ENCODE assay signal across 8 cellular contexts in genomic region chr9:125240649-125240999, GRCh38. TPM values are rescaled to one million over a fixed set of nuclear protein-coding genes. Genes with fewer than 3 reads are reported as not detected.
DNase-seq lines count a peak whose midpoint lies in the region; ATAC-seq and TF ChIP-seq lines count a peak whose summit lies in the region.

No MANE protein-coding gene starts in this region.

- H3K9ac ChIP-seq in SK-N-SH: peak overlapping the region; percentile 98

- ATAC-seq in HG02763 (IDR thresholded peaks at IDR 0.05; ENCODE audit: unreplicated experiment) (peak; percentile 18), HG03469 (IDR thresholded peaks at IDR 0.05; ENCODE audit: unreplicated experiment) (no peak)

- TF ChIP-seq RAD21 in SK-N-SH (IDR thresholded peaks at IDR 0.05; ENCODE audit: low read length): no peak

- WGBS in SK-N-SH (ENCODE audit: low lambda C conversion rate): under 1% methylated on average over 13 of the region's 33 CpGs

- peak overlapping the region; percentile 92 for H3K4me2 ChIP-seq in SK-N-SH

- intact Hi-C loops in dorsolateral prefrontal cortex (cut with DNase I): loop anchor here (2.0 to 5.0 kb wide), 4 partner anchors 38 to 298 kb away; partner anchors contain the start of genes RABEPK (in 2 of the 2), GOLGA1 (in 1 of the 2), PPP6C (in 1 of the 2) and SCAI (in 1 of the 2)

- peaks cover 65% of the 10 kb centered on the region for H3K79me2 ChIP-seq in SK-N-SH (ENCODE audit: insufficient read depth)

- no peaks in the 10 kb centered on the region for H3K9me2 ChIP-seq in SK-N-SH

- no peak overlapping the region for H2AFZ ChIP-seq in SK-N-SH (ENCODE audit: low read depth)

- H3K27me3 ChIP-seq in SK-N-SH (ENCODE audit: insufficient read depth): no peaks in the 10 kb centered on the region
- H3K27me3 ChIP-seq in dorsolateral prefrontal cortex: no peaks in the 10 kb centered on the region
- H3K27me3 ChIP-seq in mononuclear cell (ENCODE audit: insufficient read depth, low read length): no peaks in the 10 kb centered on the region

- POLR2A ChIA-PET in SK-N-SH (lab: Yijun Ruan, JAX): interaction anchor here (0.6 to 2.7 kb wide), 17 partner anchors 9 to 519 kb away, joined by 3 to 35 read pairs (median 5); partner anchors contain the start of genes GAPVD1 and RABEPK

- H3K9me3 ChIP-seq in SK-N-SH (no peaks in the 10 kb centered on the region), mononuclear cell (ENCODE audit: low read depth, low read length) (no peaks in the 10 kb centered on the region)

- H3K4me3 ChIP-seq in SK-N-SH (ENCODE audit: low read depth in 2 of 2, low read length in 1 of 2): peak overlapping the region; percentile 83 to 100
- peak overlapping the region; percentile 68 to 100 (median 98) for H3K4me3 ChIP-seq in dorsolateral prefrontal cortex
- H3K4me3 ChIP-seq in mononuclear cell (ENCODE audit: low read length): peak overlapping the region; percentile 89

- peaks cover 49% of the 10 kb centered on the region for H3F3A ChIP-seq in SK-N-SH (replicated peaks; ENCODE audit: insufficient read depth)

- TF ChIP-seq EP300 in SK-N-SH (IDR thresholded peaks at IDR 0.05; ENCODE audit: borderline replicate concordance in 1 of 2, low read depth in 1 of 2, low read length in 1 of 2): no peak

- DNase-seq in NCI-H345 (lab: John Stamatoyannopoulos, UW) (peak; percentile 38), NCI-H345 treated with DMSO at 0.1 percent for 48 hours (lab: John Stamatoyannopoulos, UW; ENCODE audit: unreplicated experiment) (no peak), SK-N-SH (no peak), dorsolateral prefrontal cortex (peak in 3 of 10 donors; percentile 12 to 55 (median 35))

- peaks cover 39 to 48% of the 10 kb centered on the region in 2 experiments for H3K36me3 ChIP-seq in SK-N-SH (replicated peaks in 1 of 2; ENCODE audit: control insufficient read depth in 1 of 2, insufficient read depth in 2 of 2, low read length in 1 of 2)

- CTCF ChIA-PET in SK-N-SH (lab: Yijun Ruan, JAX): interaction anchor here (0.7 kb wide), 2 partner anchors 42 to 311 kb away, joined by 3 read pairs; no protein-coding TSS in a partner anchor

- peaks cover 20 to 36% of the 10 kb centered on the region in 2 experiments for H3K4me1 ChIP-seq in SK-N-SH (ENCODE audit: control insufficient read depth in 1 of 2, insufficient read depth in 2 of 2, low read depth in 1 of 2, low read length in 1 of 2)
- peaks cover 59% of the 10 kb centered on the region for H3K4me1 ChIP-seq in mononuclear cell (ENCODE audit: insufficient read depth, low read length)

- peaks cover 53% of the 10 kb centered on the region for H4K20me1 ChIP-seq in SK-N-SH (ENCODE audit: insufficient read depth)

- TF ChIP-seq CTCF in SK-N-SH (IDR thresholded peaks at IDR 0.05): no peak
- TF ChIP-seq CTCF in dorsolateral prefrontal cortex (IDR thresholded peaks at IDR 0.05 in 54 of 56, conservative IDR thresholded peaks at IDR 0.05 in 2 of 56; ENCODE audit: low read depth in 1 of 56, partially characterized antibody in 56 of 56): no peak

- H3K27ac ChIP-seq in SK-N-SH (ENCODE audit: low read depth in 2 of 2, low read length in 1 of 2) (peak overlapping the region; percentile 84 to 93), dorsolateral prefrontal cortex (peak overlapping the region in 58 of 59 donors; percentile 25 to 98 (median 86)), temporal lobe (ENCODE audit: low read depth, low read length) (peak overlapping the region; percentile 86)

TF ChIP-seq in SK-N-SH, 30 proteins besides CTCF, POLR2A, EP300 and RAD21 (continues in another document):
- TF ChIP-seq TEAD4 (IDR thresholded peaks at IDR 0.05; ENCODE audit: borderline replicate concordance, insufficient read depth): no peak
- TF ChIP-seq GABPA (IDR thresholded peaks at IDR 0.05; ENCODE audit: low read depth): no peak
- no peak for TF ChIP-seq YY1 (IDR thresholded peaks at IDR 0.05; ENCODE audit: low read depth)
- no peak for TF ChIP-seq NRF1 (IDR thresholded peaks at IDR 0.05; ENCODE audit: low read depth, low read length)
- no peak for TF ChIP-seq FOSL2 (IDR thresholded peaks at IDR 0.05; ENCODE audit: borderline replicate concordance, low read depth)
- TF ChIP-seq MXI1 (IDR thresholded peaks at IDR 0.05; ENCODE audit: low read depth, low read length): peak; percentile 91
- no peak; the same call in 1 of the 2 replicates for TF ChIP-seq POLR2AphosphoS5 (IDR thresholded peaks at IDR 0.05; ENCODE audit: low read depth, low read length)
- no peak for TF ChIP-seq NFIC (IDR thresholded peaks at IDR 0.05; ENCODE audit: borderline replicate concordance)
- no peak for TF ChIP-seq TAF1 (IDR thresholded peaks at IDR 0.05; ENCODE audit: borderline replicate concordance, low read depth, low read length)
- no peak for TF ChIP-seq FOXM1 (IDR thresholded peaks at IDR 0.05; ENCODE audit: low read depth)
- peak; percentile 50 for TF ChIP-seq MAX (IDR thresholded peaks at IDR 0.05; ENCODE audit: low read depth)
- TF ChIP-seq RXRA (IDR thresholded peaks at IDR 0.05; ENCODE audit: borderline replicate concordance, low read depth): no peak
- TF ChIP-seq REST (IDR thresholded peaks at IDR 0.05; ENCODE audit: low read depth, low read length): no peak
- no peak for TF ChIP-seq TCF12 (IDR thresholded peaks at IDR 0.05)
- TF ChIP-seq GATA2 (CRISPR knock-in tag; IDR thresholded peaks at IDR 0.05): no peak
- TF ChIP-seq EZH2phosphoT487 (IDR thresholded peaks at IDR 0.05; ENCODE audit: borderline replicate concordance, low read depth): no peak
- TF ChIP-seq MEF2A (IDR thresholded peaks at IDR 0.05; ENCODE audit: borderline replicate concordance, low read depth): no peak
- TF ChIP-seq CHD2 (IDR thresholded peaks at IDR 0.05; ENCODE audit: low read length, partially characterized antibody): no peak
- TF ChIP-seq SIN3A (IDR thresholded peaks at IDR 0.05; ENCODE audit: borderline replicate concordance, low read depth, low read length): peak; percentile 82; the same call in 1 of the 2 replicates
- TF ChIP-seq PBX3 (IDR thresholded peaks at IDR 0.05): no peak

RNA-seq across cellular contexts. Expression of gene HSPA5, which starts 0.5 kb away (rescaled TPM):
- 226 and 239 TPM in 2 replicates for polyA plus RNA-seq in SK-N-SH (2012; rRNA removed)
- polyA plus RNA-seq in SK-N-SH (2012; cell fraction: cytosol; rRNA removed): 226 and 239 TPM in 2 replicates
- polyA plus RNA-seq in SK-N-SH (2012; cell fraction: nucleus; rRNA removed): 109 and 190 TPM in 2 replicates
- total RNA-seq in dorsolateral prefrontal cortex: 100 to 1,000 TPM in 74 of 120 experiments, 10 to 100 TPM in 46; 62.3 to 341 (median 107) TPM
- 79.7 TPM for total RNA-seq in mononuclear cell
- 40.8 TPM for total RNA-seq in temporal lobe

RNA-seq across cellular contexts. Expression of gene GAPVD1, which starts 21.0 kb away (rescaled TPM):
- polyA plus RNA-seq in SK-N-SH (2012; rRNA removed): 10.5 and 10.7 TPM in 2 replicates
- polyA plus RNA-seq in SK-N-SH (2012; cell fraction: cytosol; rRNA removed): 9.6 and 10.3 TPM in 2 replicates
- 19.0 and 32.1 TPM in 2 replicates for polyA plus RNA-seq in SK-N-SH (2012; cell fraction: nucleus; rRNA removed)
- total RNA-seq in dorsolateral prefrontal cortex (10 to 100 TPM; 52.7 to 86.4 (median 69.3) TPM), mononuclear cell (105 TPM), temporal lobe (59.7 TPM)

RNA-seq across cellular contexts. Expression of gene RABEPK, which starts 40.3 kb away (rescaled TPM):
- polyA plus RNA-seq in SK-N-SH (2012; rRNA removed): 55.1 and 62.1 TPM in 2 replicates
- 52.3 and 53.5 TPM in 2 replicates for polyA plus RNA-seq in SK-N-SH (2012; cell fraction: cytosol; rRNA removed)
- polyA plus RNA-seq in SK-N-SH (2012; cell fraction: nucleus; rRNA removed): 44.7 and 51.2 TPM in 2 replicates
- total RNA-seq in dorsolateral prefrontal cortex (10 to 100 TPM; 15.3 to 31.2 (median 21.3) TPM), mononuclear cell (3.6 TPM), temporal lobe (17.0 TPM)

RNA-seq across cellular contexts. Expression of gene PPP6C, which starts 51.0 kb away (rescaled TPM):
- polyA plus RNA-seq in SK-N-SH (2012; rRNA removed): 14.8 and 16.3 TPM in 2 replicates
- 23.7 and 33.6 TPM in 2 replicates for polyA plus RNA-seq in SK-N-SH (2012; cell fraction: cytosol; rRNA removed)
- 6.4 and 12.1 TPM in 2 replicates for polyA plus RNA-seq in SK-N-SH (2012; cell fraction: nucleus; rRNA removed)
- total RNA-seq in dorsolateral prefrontal cortex (10 to 100 TPM; 30.0 to 59.2 (median 44.9) TPM), mononuclear cell (57.3 TPM), temporal lobe (18.7 TPM)
